Comparison of ENCODE assay signal across 8 cellular contexts in genomic region chr14:60250318-60251035, GRCh38. TPM values are rescaled to one million over a fixed set of nuclear protein-coding genes. Genes with fewer than 3 reads are reported as not detected.
DNase-seq lines count a peak whose midpoint lies in the region; ATAC-seq lines count a peak whose summit lies in the region.

No MANE protein-coding gene starts in this region.

- peak overlapping the region; percentile 91 to 92 for H3K9ac ChIP-seq in mucosa of rectum (ENCODE audit: low read depth in 1 of 2, low read length in 2 of 2)

- H3K27ac Mint-ChIP-seq in activated CD4-positive, alpha-beta T cell treated with anti-CD3 and anti-CD28 coated beads for 36 hours = peak overlapping the region; percentile 81

- H3K4me3 Mint-ChIP-seq in activated CD4-positive, alpha-beta T cell treated with anti-CD3 and anti-CD28 coated beads for 36 hours = peak overlapping the region; percentile 94

- DNase-seq in activated CD4-positive, alpha-beta T cell treated with anti-CD3 and anti-CD28 coated beads for 36 hours = no peak
- no peak for DNase-seq in activated CD4-positive, alpha-beta T cell treated with anti-CD3 and anti-CD28 coated beads for 4 hours
- DNase-seq in NCI-H526 (lab: John Stamatoyannopoulos, UW) = peak; percentile 58 to 64
- DNase-seq in KBM-7 = no peak
- no peak for DNase-seq in T-helper 9 cell
- DNase-seq in ureter (ENCODE audit: low spot score) = no peak

- H3K4me1 Mint-ChIP-seq in activated CD4-positive, alpha-beta T cell treated with anti-CD3 and anti-CD28 coated beads for 36 hours = peaks cover 56% of the 10 kb centered on the region

- H3K9me3 Mint-ChIP-seq in activated CD4-positive, alpha-beta T cell treated with anti-CD3 and anti-CD28 coated beads for 36 hours (ENCODE audit: low read depth) = peaks cover 1% of the 10 kb centered on the region

- H3K36me3 Mint-ChIP-seq in activated CD4-positive, alpha-beta T cell treated with anti-CD3 and anti-CD28 coated beads for 36 hours (ENCODE audit: low read depth) = peaks cover 13% of the 10 kb centered on the region

- in situ Hi-C loops in KBM-7 (cut with MboI; ENCODE audit: low pct_unique_long_range_greater_than_20kb, low sequenced_read_pairs) = no loop called here

- CTCF ChIA-PET in activated CD4-positive, alpha-beta T cell treated with anti-CD3 and anti-CD28 coated beads for 36 hours (lab: Charles Lee) = interaction anchor here (0.6 to 1.5 kb wide), 5 partner anchors 16 to 1074 kb away, joined by 3 to 5 read pairs (median 3); partner anchors contain the start of gene DHRS7

- peak overlapping the region; percentile 77 to 93 for H3K4me3 ChIP-seq in mucosa of rectum (ENCODE audit: low read length in 2 of 2)

- no peaks in the 10 kb centered on the region for H3K36me3 ChIP-seq in mucosa of rectum (ENCODE audit: control insufficient read depth in 2 of 2, insufficient read depth in 2 of 2, low read length in 2 of 2)

- no peak for ATAC-seq in activated CD4-positive, alpha-beta T cell treated with anti-CD3 and anti-CD28 coated beads for 36 hours

- intact Hi-C loops in activated CD4-positive, alpha-beta T cell treated with anti-CD3 and anti-CD28 coated beads for 36 hours (cut with DNase I, micrococcal nuclease) = loop anchor here (1.0 to 5.0 kb wide), 2 partner anchors 8 to 77 kb away; no protein-coding TSS in a partner anchor

- H3K27ac ChIP-seq in cingulate gyrus (ENCODE audit: low read depth, low read length) (peak overlapping the region; percentile 32), mucosa of rectum (ENCODE audit: low read depth in 2 of 2, low read length in 2 of 2) (peak overlapping the region; percentile 93 to 96)

- no peaks in the 10 kb centered on the region for H3K27me3 ChIP-seq in mucosa of rectum (ENCODE audit: control insufficient read depth in 2 of 2, insufficient read depth in 2 of 2, low read length in 2 of 2)

- POLR2A ChIA-PET in activated CD4-positive, alpha-beta T cell treated with anti-CD3 and anti-CD28 coated beads for 36 hours (lab: Charles Lee) = no interaction called here

- no peaks in the 10 kb centered on the region for H3K9me3 ChIP-seq in mucosa of rectum (ENCODE audit: control insufficient read depth in 2 of 2, low read length in 2 of 2)

- no peaks in the 10 kb centered on the region for H3K27me3 Mint-ChIP-seq in activated CD4-positive, alpha-beta T cell treated with anti-CD3 and anti-CD28 coated beads for 36 hours

- peaks cover 25 to 49% of the 10 kb centered on the region in 2 donors for H3K4me1 ChIP-seq in mucosa of rectum (ENCODE audit: control insufficient read depth in 2 of 2, insufficient read depth in 2 of 2, low read length in 2 of 2)

RNA-seq across cellular contexts. Expression of gene PPM1A, which starts 1.5 kb away (rescaled TPM):
- total RNA-seq in activated CD4-positive, alpha-beta T cell treated with anti-CD3 and anti-CD28 coated beads for 36 hours = 10 to 100 TPM; 30.4 to 41.5 TPM
- total RNA-seq in ureter = 41.2 TPM

Comparison
In these comparisons a context has a peak if more than half of its experiments do, and no peak if none do; other contexts are left out.
1. DNase-seq: peak in NCI-H526 (2 of 2); none in activated CD4-positive, alpha-beta T cell treated with anti-CD3 and anti-CD28 coated beads for 36 hours (single experiment), activated CD4-positive, alpha-beta T cell treated with anti-CD3 and anti-CD28 coated beads for 4 hours (0 of 2), KBM-7 (single experiment), T-helper 9 cell (single experiment) and ureter (single experiment).